1 cellular context compared by ENCODE assay signal in genomic region chr10:19815478-19816419, GRCh38.
A peak's percentile ranks its signal among the peaks of the same experiment; 100 is the strongest.
TF ChIP-seq lines count a peak whose summit lies in the region.

No MANE protein-coding gene starts in this region.

TF ChIP-seq in K562, 482 proteins besides CTCF, POLR2A, EP300 and RAD21 (continued from another document):
- TF ChIP-seq SREBF2 (CRISPR knock-in tag; IDR thresholded peaks at IDR 0.05) (no peak), GABPA (tag; conservative IDR thresholded peaks at IDR 0.05; ENCODE audit: low read depth) (no peak), ZEB2 (IDR thresholded peaks at IDR 0.05) (no peak), L3MBTL2 (IDR thresholded peaks at IDR 0.05) (no peak), ZNF764 (CRISPR knock-in tag; IDR thresholded peaks at IDR 0.05; ENCODE audit: low read depth) (no peak), ERF (CRISPR knock-in tag; IDR thresholded peaks at IDR 0.05) (no peak), PCBP1 (IDR thresholded peaks at IDR 0.05; ENCODE audit: low read depth, low read length, poor library complexity, severe bottlenecking) (peak; percentile 43), SMARCE1 (IDR thresholded peaks at IDR 0.05) (no peak), DMBX1 (CRISPR knock-in tag; IDR thresholded peaks at IDR 0.05; ENCODE audit: borderline replicate concordance) (no peak), CGGBP1 (CRISPR knock-in tag; IDR thresholded peaks at IDR 0.05) (no peak), SMAD2 (IDR thresholded peaks at IDR 0.05; ENCODE audit: low read depth, low read length) (no peak), POLR2B (IDR thresholded peaks at IDR 0.05; ENCODE audit: low read depth, partially characterized antibody) (no peak)
